8 cellular contexts compared by ENCODE assay signal in the genomic region with DNA sequence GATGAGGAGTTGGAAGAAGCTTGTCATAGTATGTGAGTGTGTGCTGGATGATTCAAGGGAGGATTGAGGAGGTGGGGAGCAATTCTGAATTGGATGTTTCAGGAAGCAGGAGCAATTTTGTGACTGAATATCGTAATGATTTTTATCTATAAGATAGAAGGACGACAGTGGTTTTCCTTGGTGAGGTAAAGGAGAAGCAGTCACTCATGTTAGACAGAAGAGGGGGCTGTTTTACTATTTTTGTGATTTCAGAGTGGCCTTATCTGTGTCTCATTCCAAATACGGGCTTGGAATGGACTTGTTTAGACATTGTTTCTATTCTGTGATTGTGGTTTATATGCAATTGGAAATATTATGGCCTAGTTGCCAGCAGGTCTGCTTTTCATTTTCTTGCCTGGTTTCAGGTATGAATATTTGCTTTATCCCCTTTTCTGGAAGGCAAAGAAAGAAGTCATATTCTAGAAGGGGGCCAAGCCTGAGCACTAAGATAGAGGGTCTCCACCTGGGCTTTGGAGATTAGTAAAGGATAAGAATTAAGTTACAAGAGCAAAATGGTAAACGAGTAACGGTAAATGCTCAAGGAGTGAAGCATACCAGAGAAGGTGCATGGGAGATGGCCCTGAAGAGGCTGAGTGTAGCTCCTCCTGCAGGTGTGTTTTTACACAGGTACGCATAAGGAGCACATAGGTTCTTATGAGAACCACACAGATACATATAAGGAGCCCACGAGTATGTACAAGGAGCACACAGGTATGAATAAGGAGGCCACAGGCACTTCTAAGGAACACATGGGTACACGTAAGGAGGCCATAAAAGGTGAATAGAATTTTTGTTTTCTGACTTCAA.
A peak's percentile ranks its signal among the peaks of the same experiment; 100 is the strongest.
DNase-seq lines count a peak whose midpoint lies in the region; ATAC-seq and TF ChIP-seq lines count a peak whose summit lies in the region.

No MANE protein-coding gene starts in this region.

- no peaks in the 10 kb centered on the region for H3K27me3 ChIP-seq in smooth muscle cell (ENCODE audit: low read depth)

- CTCF ChIA-PET in OCI-LY7 (lab: Charles Lee; ENCODE audit: unreplicated experiment): no interaction called here

- H3K27ac ChIP-seq in OCI-LY7 (ENCODE audit: low read depth, low read length, poor library complexity, severe bottlenecking) (no peak overlapping the region), smooth muscle cell (ENCODE audit: low read depth) (no peak overlapping the region)

- H3K9me3 ChIP-seq in OCI-LY7 (ENCODE audit: low read length) (no peaks in the 10 kb centered on the region), smooth muscle cell (replicated peaks; ENCODE audit: low read depth) (no peaks in the 10 kb centered on the region)

- H3K4me1 Mint-ChIP-seq in stimulated activated naive CD8-positive, alpha-beta T cell treated with anti-CD3 and anti-CD28 coated beads, Interleukin-15, amount 100 ng/mL, for 72 hours: no peaks in the 10 kb centered on the region

- H3K27ac Mint-ChIP-seq in stimulated activated naive CD8-positive, alpha-beta T cell treated with anti-CD3 and anti-CD28 coated beads, Interleukin-15, amount 100 ng/mL, for 72 hours: no peak overlapping the region

- H3K79me2 ChIP-seq in OCI-LY7 (ENCODE audit: insufficient read depth, low read depth, low read length): no peaks in the 10 kb centered on the region
- no peaks in the 10 kb centered on the region for H3K79me2 ChIP-seq in smooth muscle cell (ENCODE audit: low read depth)

- H3F3A ChIP-seq in smooth muscle cell (ENCODE audit: low read depth): no peaks in the 10 kb centered on the region

- H3K4me1 ChIP-seq in OCI-LY7 (ENCODE audit: insufficient read depth, low read length, poor library complexity, severe bottlenecking) (no peaks in the 10 kb centered on the region), smooth muscle cell (ENCODE audit: low read depth) (no peaks in the 10 kb centered on the region)

- H3K36me3 ChIP-seq in OCI-LY7 (ENCODE audit: insufficient read depth, low read length) (no peaks in the 10 kb centered on the region), smooth muscle cell (ENCODE audit: low read depth) (no peaks in the 10 kb centered on the region)

- no peak overlapping the region for H3K4me3 ChIP-seq in OCI-LY7 (ENCODE audit: low read depth, low read length, poor library complexity, severe bottlenecking)
- H3K4me3 ChIP-seq in epithelial cell of proximal tubule (ENCODE audit: low read depth, low read length): no peak overlapping the region
- H3K4me3 ChIP-seq in smooth muscle cell: no peak overlapping the region

- peaks cover 0 to 21% of the 10 kb centered on the region in 2 donors for H3K9me3 Mint-ChIP-seq in stimulated activated naive CD8-positive, alpha-beta T cell treated with anti-CD3 and anti-CD28 coated beads, Interleukin-15, amount 100 ng/mL, for 72 hours

- TF ChIP-seq POLR2A in GM18505 (IDR thresholded peaks at IDR 0.05; ENCODE audit: borderline replicate concordance, extremely low read depth, insufficient read depth, insufficient read length): no peak

- POLR2A ChIA-PET in OCI-LY7 (lab: Charles Lee): no interaction called here

- ATAC-seq in GM18505 (IDR thresholded peaks at IDR 0.05; ENCODE audit: unreplicated experiment): no peak
- ATAC-seq in stimulated activated naive CD8-positive, alpha-beta T cell treated with anti-CD3 and anti-CD28 coated beads, Interleukin-15, amount 100 ng/mL, for 72 hours: no peak

- peak; percentile 68 for TF ChIP-seq CTCF in OCI-LY7 (conservative IDR thresholded peaks at IDR 0.05; ENCODE audit: low read length)
- peak; percentile 68 for TF ChIP-seq CTCF in epithelial cell of proximal tubule (conservative IDR thresholded peaks at IDR 0.05; ENCODE audit: low read depth, low read length)
- peak; percentile 53 for TF ChIP-seq CTCF in smooth muscle cell (IDR thresholded peaks at IDR 0.05; ENCODE audit: borderline replicate concordance, insufficient read depth, poor library complexity, severe bottlenecking)

- intact Hi-C loops in OCI-LY7 (cut with micrococcal nuclease; ENCODE audit: unreplicated experiment): no loop called here

- H2AFZ ChIP-seq in OCI-LY7 (ENCODE audit: low read length) (no peak overlapping the region), smooth muscle cell (ENCODE audit: low read depth) (no peak overlapping the region)

- 55% methylated on average over 8 of the region's 8 CpGs for WGBS in smooth muscle cell (ENCODE audit: low lambda C conversion rate)

- no peaks in the 10 kb centered on the region for H3K27me3 Mint-ChIP-seq in stimulated activated naive CD8-positive, alpha-beta T cell treated with anti-CD3 and anti-CD28 coated beads, Interleukin-15, amount 100 ng/mL, for 72 hours

- BruUV-seq in OCI-LY7 (replicated peaks; lab: Mats Ljungman, UMichigan): no TSS peak

- H3K4me2 ChIP-seq in OCI-LY7 (ENCODE audit: low read length) (no peak overlapping the region), smooth muscle cell (no peak overlapping the region)

- DNase-seq in DMS53 (lab: John Stamatoyannopoulos, UW) (peak; percentile 71), HuH-7.5 (ENCODE audit: low spot score) (peak; percentile 30), OCI-LY7 (ENCODE audit: low spot score) (peak; percentile 22), epithelial cell of proximal tubule (ENCODE audit: low read depth) (no peak), smooth muscle cell (lab: John Stamatoyannopoulos, UW; ENCODE audit: unreplicated experiment) (no peak), hippocampal formation (lab: John Stamatoyannopoulos, UW) (no peak)
- no peak for DNase-seq in stimulated activated naive CD8-positive, alpha-beta T cell treated with anti-CD3 and anti-CD28 coated beads, Interleukin-15, amount 100 ng/mL, for 72 hours

- no peak overlapping the region for H3K4me3 Mint-ChIP-seq in stimulated activated naive CD8-positive, alpha-beta T cell treated with anti-CD3 and anti-CD28 coated beads, Interleukin-15, amount 100 ng/mL, for 72 hours

- no peaks in the 10 kb centered on the region for H4K20me1 ChIP-seq in OCI-LY7 (ENCODE audit: insufficient read depth, low read length)
- no peaks in the 10 kb centered on the region for H4K20me1 ChIP-seq in smooth muscle cell (ENCODE audit: low read depth)

- H3K9ac ChIP-seq in smooth muscle cell (ENCODE audit: low read depth): no peak overlapping the region

- no peaks in the 10 kb centered on the region for H3K9me2 ChIP-seq in OCI-LY7 (ENCODE audit: insufficient read depth, low read length)

Comparison
In these comparisons a context has a peak if more than half of its experiments do, and no peak if none do; other contexts are left out.
1. DNase-seq: peak in DMS53 (single experiment), HuH-7.5 (single experiment) and OCI-LY7 (single experiment); none in epithelial cell of proximal tubule (single experiment), smooth muscle cell (single experiment), stimulated activated naive CD8-positive, alpha-beta T cell treated with anti-CD3 and anti-CD28 coated beads, Interleukin-15, amount 100 ng/mL, for 72 hours (0 of 2) and hippocampal formation (0 of 2).
2. Peak in every context shown above with its lines, with median percentiles within 50 percentile points of each other: CTCF ChIP-seq.